1 cellular context compared by ENCODE assay signal in the genomic region with DNA sequence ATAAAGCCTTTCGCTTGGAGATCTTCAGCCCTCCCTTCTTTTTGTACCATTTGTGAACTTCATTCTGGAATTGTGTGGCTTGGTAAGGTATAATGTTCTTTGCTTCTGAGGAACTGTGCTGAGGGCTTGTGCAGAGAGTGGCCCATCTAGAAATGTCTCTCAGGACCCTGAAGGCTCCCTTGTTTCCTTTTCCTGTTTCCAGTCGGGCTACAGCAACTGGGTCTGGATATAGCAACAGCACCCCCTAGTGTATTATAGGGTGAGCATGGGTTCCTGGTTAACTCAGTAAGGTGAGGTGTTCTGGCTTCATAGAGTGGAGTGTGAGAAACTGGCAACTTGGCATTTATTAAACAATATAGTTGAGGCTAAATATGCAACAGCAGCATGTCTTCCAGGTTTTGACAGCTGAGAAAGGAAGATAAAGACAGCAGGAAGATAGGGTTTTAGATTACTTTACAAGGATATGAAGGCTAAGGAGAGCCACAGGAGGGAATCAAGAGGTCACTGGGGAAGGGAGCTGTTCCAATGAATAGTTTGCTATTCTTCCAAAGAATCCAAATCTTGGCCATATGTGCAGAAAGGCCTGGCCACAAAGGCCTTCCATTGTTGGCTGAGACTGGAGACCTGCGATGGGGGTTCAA.
A peak's percentile ranks its signal among the peaks of the same experiment; 100 is the strongest.
TF ChIP-seq lines count a peak whose summit lies in the region.

No MANE protein-coding gene starts in this region.

TF ChIP-seq in HEK293, 187 proteins besides CTCF, POLR2A, EP300 and RAD21 (continued from another document):
- TF ChIP-seq, protein P1, sequence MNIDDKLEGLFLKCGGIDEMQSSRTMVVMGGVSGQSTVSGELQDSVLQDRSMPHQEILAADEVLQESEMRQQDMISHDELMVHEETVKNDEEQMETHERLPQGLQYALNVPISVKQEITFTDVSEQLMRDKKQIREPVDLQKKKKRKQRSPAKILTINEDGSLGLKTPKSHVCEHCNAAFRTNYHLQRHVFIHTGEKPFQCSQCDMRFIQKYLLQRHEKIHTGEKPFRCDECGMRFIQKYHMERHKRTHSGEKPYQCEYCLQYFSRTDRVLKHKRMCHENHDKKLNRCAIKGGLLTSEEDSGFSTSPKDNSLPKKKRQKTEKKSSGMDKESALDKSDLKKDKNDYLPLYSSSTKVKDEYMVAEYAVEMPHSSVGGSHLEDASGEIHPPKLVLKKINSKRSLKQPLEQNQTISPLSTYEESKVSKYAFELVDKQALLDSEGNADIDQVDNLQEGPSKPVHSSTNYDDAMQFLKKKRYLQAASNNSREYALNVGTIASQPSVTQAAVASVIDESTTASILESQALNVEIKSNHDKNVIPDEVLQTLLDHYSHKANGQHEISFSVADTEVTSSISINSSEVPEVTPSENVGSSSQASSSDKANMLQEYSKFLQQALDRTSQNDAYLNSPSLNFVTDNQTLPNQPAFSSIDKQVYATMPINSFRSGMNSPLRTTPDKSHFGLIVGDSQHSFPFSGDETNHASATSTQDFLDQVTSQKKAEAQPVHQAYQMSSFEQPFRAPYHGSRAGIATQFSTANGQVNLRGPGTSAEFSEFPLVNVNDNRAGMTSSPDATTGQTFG (tag by site-specific recombination; IDR thresholded peaks at IDR 0.05; ENCODE audit: borderline replicate concordance) = no peak
- TF ChIP-seq ZFP41 (tag by site-specific recombination; IDR thresholded peaks at IDR 0.05; ENCODE audit: borderline replicate concordance) = no peak
- no peak for TF ChIP-seq ZNF621 (tag by site-specific recombination; IDR thresholded peaks at IDR 0.05)
- TF ChIP-seq ZNF184 (tag by site-specific recombination; IDR thresholded peaks at IDR 0.05) = no peak
- TF ChIP-seq TRIM28 (IDR thresholded peaks at IDR 0.05; ENCODE audit: borderline replicate concordance, low read length) = 0 out of 2 replicates have a peak, but pooled peaks have one; percentile 49
- peak; percentile 39; the same call in 1 of the 2 replicates for TF ChIP-seq ZBTB48 (tag by site-specific recombination; IDR thresholded peaks at IDR 0.05)
- TF ChIP-seq REPIN1 (tag by site-specific recombination; IDR thresholded peaks at IDR 0.05; ENCODE audit: low read depth) = no peak
- TF ChIP-seq, protein P2, sequence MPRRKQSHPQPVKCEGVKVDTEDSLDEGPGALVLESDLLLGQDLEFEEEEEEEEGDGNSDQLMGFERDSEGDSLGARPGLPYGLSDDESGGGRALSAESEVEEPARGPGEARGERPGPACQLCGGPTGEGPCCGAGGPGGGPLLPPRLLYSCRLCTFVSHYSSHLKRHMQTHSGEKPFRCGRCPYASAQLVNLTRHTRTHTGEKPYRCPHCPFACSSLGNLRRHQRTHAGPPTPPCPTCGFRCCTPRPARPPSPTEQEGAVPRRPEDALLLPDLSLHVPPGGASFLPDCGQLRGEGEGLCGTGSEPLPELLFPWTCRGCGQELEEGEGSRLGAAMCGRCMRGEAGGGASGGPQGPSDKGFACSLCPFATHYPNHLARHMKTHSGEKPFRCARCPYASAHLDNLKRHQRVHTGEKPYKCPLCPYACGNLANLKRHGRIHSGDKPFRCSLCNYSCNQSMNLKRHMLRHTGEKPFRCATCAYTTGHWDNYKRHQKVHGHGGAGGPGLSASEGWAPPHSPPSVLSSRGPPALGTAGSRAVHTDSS (tag by site-specific recombination; IDR thresholded peaks at IDR 0.05) = no peak
- TF ChIP-seq ZBTB8A (tag by site-specific recombination; IDR thresholded peaks at IDR 0.05) = peak; percentile 34
